In the genomic region with DNA sequence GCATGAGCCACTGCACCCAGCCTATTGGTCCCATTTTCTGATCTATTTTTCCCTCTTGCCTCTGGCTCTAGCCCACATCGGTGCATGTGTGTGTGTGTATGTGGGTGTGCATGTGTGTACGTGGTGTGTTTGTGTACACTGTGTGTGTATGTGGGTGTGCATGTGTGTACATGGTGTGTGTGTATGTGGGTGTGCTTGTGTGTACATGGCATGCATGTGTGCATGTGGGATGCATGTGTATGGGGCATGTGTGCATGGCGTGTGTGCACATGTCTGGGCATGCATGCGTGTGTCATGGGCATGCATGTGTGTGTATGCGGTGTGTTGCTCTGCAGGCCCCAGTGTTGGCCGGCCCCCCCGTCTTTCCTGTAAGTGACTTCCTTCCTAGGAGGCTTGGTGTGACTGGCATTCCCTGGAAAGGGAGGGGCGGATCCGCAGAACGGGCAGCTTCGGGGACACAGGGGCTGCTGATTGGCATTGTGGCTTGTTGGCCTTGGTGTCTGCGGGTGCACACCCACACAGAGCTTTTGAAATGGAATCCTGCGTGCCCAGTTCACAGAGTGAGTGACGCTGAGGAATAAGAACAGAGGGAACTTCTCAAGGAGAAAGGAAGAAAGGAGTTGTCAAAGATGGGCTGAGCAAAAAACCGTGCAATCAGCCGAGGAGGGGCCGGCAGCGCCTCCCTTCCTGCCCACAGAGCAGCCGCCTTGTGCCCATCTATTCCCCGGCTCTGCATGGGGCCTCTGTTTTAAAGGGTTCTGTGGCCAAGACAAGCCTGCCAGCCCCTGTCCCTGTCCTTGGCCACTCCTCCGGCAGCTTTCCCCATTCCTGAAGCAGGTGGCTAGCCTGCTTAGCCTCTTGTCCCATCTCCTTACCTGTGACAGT, we compare ENCODE assay signal across 10 cellular contexts. TPM values are rescaled to one million over a fixed set of nuclear protein-coding genes. Genes with fewer than 3 reads are reported as not detected.
DNase-seq lines count a peak whose midpoint lies in the region; ATAC-seq and TF ChIP-seq lines count a peak whose summit lies in the region.
"Had no signal": no experiment of that assay in that cellular context is flagged by ENCODE, and none has a peak within 500 bp of the region (broad histone marks: within the 10 kb centered on the region; RNA-seq: fewer than 3 reads in every experiment).

No MANE protein-coding gene starts in this region.

- H3K9me3 ChIP-seq in ascending aorta (no peaks in the 10 kb centered on the region), transverse colon (no peaks in the 10 kb centered on the region)

- H3K36me3 ChIP-seq in ascending aorta (peaks cover 0 to 10% of the 10 kb centered on the region in 2 donors), transverse colon (no peaks in the 10 kb centered on the region)
- H3K36me3 ChIP-seq: cardiac muscle cell had no signal

- H3K27ac Mint-ChIP-seq in activated CD4-positive, alpha-beta T cell treated with anti-CD3 and anti-CD28 coated beads, Interleukin-2, amount 10 ng/mL, durations not matched to agents 7 days and 5 days = peak overlapping the region; percentile 55
- peak overlapping the region; percentile 90 for H3K27ac Mint-ChIP-seq in memory B cell

- H3K27me3 Mint-ChIP-seq in activated CD4-positive, alpha-beta T cell treated with anti-CD3 and anti-CD28 coated beads, Interleukin-2, amount 10 ng/mL, durations not matched to agents 7 days and 5 days = no peaks in the 10 kb centered on the region
- no peaks in the 10 kb centered on the region for H3K27me3 Mint-ChIP-seq in memory B cell

- POLR2A ChIA-PET in activated CD4-positive, alpha-beta T cell treated with anti-CD3 and anti-CD28 coated beads, Interleukin-2, amount 10 ng/mL, durations not matched to agents 7 days and 5 days (lab: Charles Lee) = no interaction called here

- no peaks in the 10 kb centered on the region for H3K9me3 Mint-ChIP-seq in activated CD4-positive, alpha-beta T cell treated with anti-CD3 and anti-CD28 coated beads, Interleukin-2, amount 10 ng/mL, durations not matched to agents 7 days and 5 days
- H3K9me3 Mint-ChIP-seq in memory B cell = no peaks in the 10 kb centered on the region

- no peak for TF ChIP-seq CTCF in ascending aorta (IDR thresholded peaks at IDR 0.05)
- TF ChIP-seq CTCF in transverse colon (IDR thresholded peaks at IDR 0.05) = no peak

- H3K27me3 ChIP-seq in ascending aorta (no peaks in the 10 kb centered on the region), transverse colon (no peaks in the 10 kb centered on the region)
- H3K27me3 ChIP-seq: cardiac muscle cell had no signal

- no peak for TF ChIP-seq EP300 in transverse colon (IDR thresholded peaks at IDR 0.05; ENCODE audit: low read depth)

- ATAC-seq in memory B cell (ENCODE audit: low read depth) (no peak), left colon (no peak), HG03460 (IDR thresholded peaks at IDR 0.05; ENCODE audit: unreplicated experiment) (no peak), GM18505 (IDR thresholded peaks at IDR 0.05; ENCODE audit: unreplicated experiment) (no peak)

- TF ChIP-seq POLR2A in transverse colon (IDR thresholded peaks at IDR 0.05) = no peak
- TF ChIP-seq POLR2A in GM18505 (IDR thresholded peaks at IDR 0.05; ENCODE audit: borderline replicate concordance, extremely low read depth, insufficient read depth, insufficient read length) = no peak

- H3K4me1 ChIP-seq in ascending aorta (peaks cover 23 to 46% of the 10 kb centered on the region in 2 donors), transverse colon (peaks cover 32 to 75% (median 52%) of the 10 kb centered on the region in 4 donors)

- H3K27ac ChIP-seq in ascending aorta = peak overlapping the region; percentile 90 to 91
- peak overlapping the region; percentile 75 to 88 (median 84) for H3K27ac ChIP-seq in transverse colon

- intact Hi-C loops in ascending aorta (cut with DNase I) (loop anchor here (5.0 to 10.0 kb wide), 3 partner anchors 50 to 1962 kb away; partner anchors contain the start of genes AGPAT3, CSTB and RIPK4), transverse colon (cut with DNase I; ENCODE audit: low total_unique reads) (no loop called here), left colon (cut with DNase I, micrococcal nuclease) (loop anchor here in 1 of 2 donors (10.0 kb wide), 1 partner anchor 58 kb away; the partner anchor contains the start of gene RRP1)

- H3K36me3 Mint-ChIP-seq in activated CD4-positive, alpha-beta T cell treated with anti-CD3 and anti-CD28 coated beads, Interleukin-2, amount 10 ng/mL, durations not matched to agents 7 days and 5 days (ENCODE audit: low read depth) = peaks cover 4% of the 10 kb centered on the region
- H3K36me3 Mint-ChIP-seq in memory B cell = no peaks in the 10 kb centered on the region

- H3K4me3 ChIP-seq in ascending aorta = peak overlapping the region in 1 of 2 donors; percentile 0
- no peak overlapping the region for H3K4me3 ChIP-seq in transverse colon
- H3K4me3 ChIP-seq: cardiac muscle cell had no signal

- DNase-seq in activated CD4-positive, alpha-beta T cell treated with anti-CD3 and anti-CD28 coated beads, Interleukin-2, amount 10 ng/mL, durations not matched to agents 7 days and 5 days = no peak
- DNase-seq in activated CD4-positive, alpha-beta T cell treated with anti-CD3 and anti-CD28 coated beads for 4 hours = no peak
- peak in 1 of 2 donors; percentile 75 for DNase-seq in ascending aorta (ENCODE audit: low spot score in 2 of 2)
- DNase-seq in memory B cell (ENCODE audit: low spot score in 2 of 2) = no peak
- no peak for DNase-seq in transverse colon
- no peak for DNase-seq in left colon
- DNase-seq: NCI-H526 treated with DMSO at 0.1 percent for 48 hours had no signal

- peak overlapping the region; percentile 67 for H3K4me3 Mint-ChIP-seq in activated CD4-positive, alpha-beta T cell treated with anti-CD3 and anti-CD28 coated beads, Interleukin-2, amount 10 ng/mL, durations not matched to agents 7 days and 5 days
- peak overlapping the region; percentile 88 for H3K4me3 Mint-ChIP-seq in memory B cell

- in situ Hi-C loops in transverse colon (cut with MboI; ENCODE audit: low pct_ligation_motif_present in 1 of 4, low pct_unique_long_range_greater_than_20kb in 1 of 4, low sequenced_read_pairs in 3 of 4) = no loop called here

- peaks cover 60% of the 10 kb centered on the region for H3K4me1 Mint-ChIP-seq in activated CD4-positive, alpha-beta T cell treated with anti-CD3 and anti-CD28 coated beads, Interleukin-2, amount 10 ng/mL, durations not matched to agents 7 days and 5 days
- H3K4me1 Mint-ChIP-seq in memory B cell = peaks cover 44% of the 10 kb centered on the region

- CTCF ChIA-PET in activated CD4-positive, alpha-beta T cell treated with anti-CD3 and anti-CD28 coated beads, Interleukin-2, amount 10 ng/mL, durations not matched to agents 7 days and 5 days (lab: Charles Lee) = interaction anchor here (1.8 kb wide), 1 partner anchor 248 kb away, joined by 4 read pairs; no protein-coding TSS in a partner anchor

- 42 to 76% methylated on average over 10 to 21 of the region's 21 CpGs for WGBS in transverse colon (ENCODE audit: low coverage in 1 of 2), 2 donors

RNA-seq across cellular contexts. Expression of gene PDXK, which starts 8.0 kb away (rescaled TPM):
- 10 to 100 TPM; 74.0 to 81.4 TPM for total RNA-seq in activated CD4-positive, alpha-beta T cell treated with anti-CD3 and anti-CD28 coated beads, Interleukin-2, amount 10 ng/mL, durations not matched to agents 7 days and 5 days
- total RNA-seq in ascending aorta (102 TPM), transverse colon (100 to 1,000 TPM in 2 of 4 donors, 10 to 100 TPM in 2; 85.8 to 117 (median 103) TPM), left colon (100 to 1,000 TPM; 144 to 188 TPM)

RNA-seq across cellular contexts. Expression of gene CSTB, which starts 49.2 kb away (rescaled TPM):
- total RNA-seq in activated CD4-positive, alpha-beta T cell treated with anti-CD3 and anti-CD28 coated beads, Interleukin-2, amount 10 ng/mL, durations not matched to agents 7 days and 5 days = 10 to 100 TPM; 44.4 to 48.7 TPM
- total RNA-seq in ascending aorta (8.7 TPM), transverse colon (10 to 100 TPM; 16.1 to 61.7 (median 19.6) TPM), left colon (10 to 100 TPM; 69.1 to 74.4 TPM)
